13 cellular contexts compared by ENCODE assay signal in genomic region chr10:52463831-52464230, GRCh38.
"Had no signal": no experiment of that assay in that cellular context is flagged by ENCODE, and none has a peak within 500 bp of the region (broad histone marks: within the 10 kb centered on the region; RNA-seq: fewer than 3 reads in every experiment).

No MANE protein-coding gene starts in this region.

- H3K27me3 Mint-ChIP-seq: activated naive CD4-positive, alpha-beta T cell treated with anti-CD3 and anti-CD28 coated beads, Interleukin-2, amount 10 ng/mL, durations not matched to agents 7 days and 5 days; natural killer cell treated with Interleukin-12 subunit alpha and Interleukin-12 subunit beta and Interleukin-15 and Interleukin-18, amount 100 ng/mL, for 72 hours had no signal

- H3K4me3 ChIP-seq: uterus had no signal

- H3K9me3 ChIP-seq: uterus had no signal

- H3K36me3 ChIP-seq: uterus had no signal

- H3K27me3 ChIP-seq: uterus had no signal

- H3K27ac ChIP-seq: uterus had no signal

- DNase-seq: activated CD4-positive, alpha-beta T cell treated with anti-CD3 and anti-CD28 coated beads, Interleukin-2, amount 50 U/mL, for 1 hour; activated naive CD4-positive, alpha-beta T cell treated with anti-CD3 and anti-CD28 coated beads, Interleukin-2, amount 10 ng/mL, durations not matched to agents 7 days and 5 days; activated T-cell treated with anti-CD3 and anti-CD28 coated beads for 4 hours; central memory CD4-positive, alpha-beta T cell; cortex of kidney; effector CD8-positive, alpha-beta T cell; left cardiac atrium; stimulated activated CD4-positive, alpha-beta T cell treated with anti-CD3 and anti-CD28 coated beads, Interleukin-15, amount 100 ng/mL, for 24 hours; stimulated activated CD4-positive, alpha-beta T cell treated with anti-CD3 and anti-CD28 coated beads, Interleukin-4, amount 100 ng/mL, for 4 hours; uterus had no signal

- ATAC-seq: left cardiac atrium; natural killer cell treated with Interleukin-12 subunit alpha and Interleukin-12 subunit beta and Interleukin-15 and Interleukin-18, amount 100 ng/mL, for 72 hours had no signal

- H3K4me3 Mint-ChIP-seq: activated naive CD4-positive, alpha-beta T cell treated with anti-CD3 and anti-CD28 coated beads, Interleukin-2, amount 10 ng/mL, durations not matched to agents 7 days and 5 days; natural killer cell treated with Interleukin-12 subunit alpha and Interleukin-12 subunit beta and Interleukin-15 and Interleukin-18, amount 100 ng/mL, for 72 hours; T-helper 1 cell treated with Interleukin-12 subunit alpha and Interleukin-12 subunit beta and Interleukin-4 antibody, amounts not matched to agents 30 μg/mL and 1 μg/mL, for 36 hours had no signal

- H3K27ac Mint-ChIP-seq: activated naive CD4-positive, alpha-beta T cell treated with anti-CD3 and anti-CD28 coated beads, Interleukin-2, amount 10 ng/mL, durations not matched to agents 7 days and 5 days; activated T-helper 2 cell treated with anti-CD3 and anti-CD28 coated beads, Interferon-gamma antibody, Interleukin-2, Interleukin-4, amounts not matched to agents 10 μg/mL and 5 μg/mL and 100 μg/mL, durations not matched to agents 14 hours and 24 hours and 36 hours; natural killer cell treated with Interleukin-12 subunit alpha and Interleukin-12 subunit beta and Interleukin-15 and Interleukin-18, amount 100 ng/mL, for 72 hours; T-helper 1 cell treated with Interleukin-12 subunit alpha and Interleukin-12 subunit beta and Interleukin-4 antibody, amounts not matched to agents 30 μg/mL and 1 μg/mL, for 36 hours had no signal

- H3K36me3 Mint-ChIP-seq: activated naive CD4-positive, alpha-beta T cell treated with anti-CD3 and anti-CD28 coated beads, Interleukin-2, amount 10 ng/mL, durations not matched to agents 7 days and 5 days; natural killer cell treated with Interleukin-12 subunit alpha and Interleukin-12 subunit beta and Interleukin-15 and Interleukin-18, amount 100 ng/mL, for 72 hours had no signal

- H3K4me1 Mint-ChIP-seq: activated naive CD4-positive, alpha-beta T cell treated with anti-CD3 and anti-CD28 coated beads, Interleukin-2, amount 10 ng/mL, durations not matched to agents 7 days and 5 days had no signal

- H3K4me1 ChIP-seq: uterus had no signal

- H3K9me3 Mint-ChIP-seq: activated T-helper 2 cell treated with anti-CD3 and anti-CD28 coated beads, Interferon-gamma antibody, Interleukin-2, Interleukin-4, amounts not matched to agents 10 μg/mL and 5 μg/mL and 100 μg/mL, durations not matched to agents 14 hours and 24 hours and 36 hours; T-helper 1 cell treated with Interleukin-12 subunit alpha and Interleukin-12 subunit beta and Interleukin-4 antibody, amounts not matched to agents 30 μg/mL and 1 μg/mL, for 36 hours had no signal
